ENCODE assay signal across 14 cellular contexts in the genomic region with DNA sequence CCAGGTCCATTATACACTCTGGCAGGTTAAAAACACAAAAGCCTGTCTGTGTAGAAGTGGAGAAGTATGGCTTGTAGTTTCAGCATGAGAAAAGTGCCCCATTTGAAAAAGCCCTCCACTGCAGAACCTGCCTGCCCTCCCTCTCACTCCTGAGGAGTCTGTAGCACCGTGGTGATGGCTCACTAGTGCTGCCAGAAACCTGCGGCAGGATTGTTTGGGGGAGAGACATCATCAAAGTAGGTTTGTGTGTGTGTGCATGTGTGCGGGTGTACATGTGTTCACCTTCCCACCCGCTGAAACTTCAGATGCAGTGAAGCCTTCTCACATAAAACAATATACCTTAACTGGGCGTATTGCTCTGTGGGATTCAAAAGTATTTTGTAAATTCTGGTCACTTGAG.
"Had no signal": no experiment of that assay in that cellular context is flagged by ENCODE, and none has a peak within 500 bp of the region (broad histone marks: within the 10 kb centered on the region; RNA-seq: fewer than 3 reads in every experiment).

No MANE protein-coding gene starts in this region.

- H3K4me3 ChIP-seq: cardiac muscle cell, gastrocnemius medialis, lung, upper lobe of left lung had no signal

- H3K4me1 Mint-ChIP-seq: activated naive CD4-positive, alpha-beta T cell treated with anti-CD3 and anti-CD28 coated beads, Interleukin-2, amount 10 ng/mL, durations not matched to agents 7 days and 5 days had no signal

- H3K27me3 Mint-ChIP-seq: activated CD8-positive, alpha-beta T cell treated with anti-CD3 and anti-CD28 coated beads for 36 hours; activated naive CD4-positive, alpha-beta T cell treated with anti-CD3 and anti-CD28 coated beads, Interleukin-2, amount 10 ng/mL, durations not matched to agents 7 days and 5 days; stimulated activated naive CD8-positive, alpha-beta T cell treated with anti-CD3 and anti-CD28 coated beads, Interleukin-15, amount 100 ng/mL, for 72 hours had no signal

- H3K9ac ChIP-seq: SK-N-SH had no signal

- H3K9me3 ChIP-seq: gastrocnemius medialis, SK-N-SH, upper lobe of left lung had no signal

- DNase-seq: activated CD4-positive, alpha-beta T cell treated with anti-CD3 and anti-CD28 coated beads for 48 hours; activated CD8-positive, alpha-beta T cell treated with anti-CD3 and anti-CD28 coated beads for 36 hours; activated naive CD4-positive, alpha-beta T cell treated with anti-CD3 and anti-CD28 coated beads, Interleukin-2, amount 10 ng/mL, durations not matched to agents 7 days and 5 days; activated T-cell treated with anti-CD3 and anti-CD28 coated beads, Interleukin-2, amount 50 U/mL, for 1 hour; erythroblast; gastrocnemius medialis; SK-N-SH; stimulated activated naive CD8-positive, alpha-beta T cell treated with anti-CD3 and anti-CD28 coated beads, Interleukin-15, amount 100 ng/mL, for 72 hours; upper lobe of left lung had no signal

- H3K27me3 ChIP-seq: cardiac muscle cell, gastrocnemius medialis, upper lobe of left lung had no signal

- ATAC-seq: activated CD8-positive, alpha-beta T cell treated with anti-CD3 and anti-CD28 coated beads for 36 hours; stimulated activated naive CD8-positive, alpha-beta T cell treated with anti-CD3 and anti-CD28 coated beads, Interleukin-15, amount 100 ng/mL, for 72 hours; WTC11 had no signal

- H3K4me3 Mint-ChIP-seq: activated CD8-positive, alpha-beta T cell treated with anti-CD3 and anti-CD28 coated beads for 36 hours; activated naive CD4-positive, alpha-beta T cell treated with anti-CD3 and anti-CD28 coated beads, Interleukin-2, amount 10 ng/mL, durations not matched to agents 7 days and 5 days; mesothelial cell of epicardium; nephron; stimulated activated naive CD8-positive, alpha-beta T cell treated with anti-CD3 and anti-CD28 coated beads, Interleukin-15, amount 100 ng/mL, for 72 hours; WTC11 had no signal

- H3K4me2 ChIP-seq: SK-N-SH had no signal

- H3K27ac ChIP-seq: upper lobe of left lung had no signal

- H3K27ac Mint-ChIP-seq: activated CD8-positive, alpha-beta T cell treated with anti-CD3 and anti-CD28 coated beads for 36 hours; mesothelial cell of epicardium; stimulated activated naive CD8-positive, alpha-beta T cell treated with anti-CD3 and anti-CD28 coated beads, Interleukin-15, amount 100 ng/mL, for 72 hours had no signal

- H3K9me3 Mint-ChIP-seq: activated CD8-positive, alpha-beta T cell treated with anti-CD3 and anti-CD28 coated beads for 36 hours; activated naive CD4-positive, alpha-beta T cell treated with anti-CD3 and anti-CD28 coated beads, Interleukin-2, amount 10 ng/mL, durations not matched to agents 7 days and 5 days; mesothelial cell of epicardium; nephron; stimulated activated naive CD8-positive, alpha-beta T cell treated with anti-CD3 and anti-CD28 coated beads, Interleukin-15, amount 100 ng/mL, for 72 hours; WTC11 had no signal
